In genomic region chr5:12896086-12896485, GRCh38 we compare ENCODE assay signal across 29 cellular contexts.
"Had no signal": no experiment of that assay in that cellular context is flagged by ENCODE, and none has a peak within 500 bp of the region (broad histone marks: within the 10 kb centered on the region; RNA-seq: fewer than 3 reads in every experiment).

No MANE protein-coding gene starts in this region.

- H3K9me3 ChIP-seq: stomach, suprapubic skin, testis, thoracic aorta, thyroid gland, tibial artery, tibial nerve, transverse colon, upper lobe of left lung, upper lobe of right lung, uterus, vagina had no signal

- H3K4me3 Mint-ChIP-seq: stimulated activated effector memory CD8-positive, alpha-beta T cell treated with anti-CD3 and anti-CD28 coated beads, Interleukin-12 subunit alpha, Interleukin-12 subunit beta, amount 100 ng/mL, for 72 hours; stimulated activated memory B cell treated with anti-CD40 and anti-IgM and Interleukin-4, amounts not matched to agents 10 μg/mL and 1 μg/mL and 100 μg/mL, for 72 hours; stimulated activated naive B cell treated with anti-CD40 and anti-IgM and Interleukin-4, amounts not matched to agents 10 μg/mL and 1 μg/mL and 100 μg/mL, for 72 hours; stimulated activated naive CD8-positive, alpha-beta T cell treated with anti-CD3 and anti-CD28 coated beads, Interleukin-15, amount 100 ng/mL, for 72 hours; stimulated activated naive CD8-positive, alpha-beta T cell treated with anti-CD3 and anti-CD28 coated beads, Interleukin-15, Interleukin-2, amounts not matched to agents 100 ng/mL and 50 ng/mL, for 24 hours; type B pancreatic cell had no signal

- H3K4me1 Mint-ChIP-seq: stimulated activated effector memory CD8-positive, alpha-beta T cell treated with anti-CD3 and anti-CD28 coated beads, Interleukin-12 subunit alpha, Interleukin-12 subunit beta, amount 100 ng/mL, for 72 hours; stimulated activated memory B cell treated with anti-CD40 and anti-IgM and Interleukin-4, amounts not matched to agents 10 μg/mL and 1 μg/mL and 100 μg/mL, for 72 hours; stimulated activated naive B cell treated with anti-CD40 and anti-IgM and Interleukin-4, amounts not matched to agents 10 μg/mL and 1 μg/mL and 100 μg/mL, for 72 hours; stimulated activated naive CD8-positive, alpha-beta T cell treated with anti-CD3 and anti-CD28 coated beads, Interleukin-15, amount 100 ng/mL, for 72 hours had no signal

- H3K4me1 ChIP-seq: stomach, suprapubic skin, testis, thyroid gland, tibial artery, tibial nerve, transverse colon, upper lobe of left lung, upper lobe of right lung, uterus, vagina had no signal

- H3K9me3 Mint-ChIP-seq: type B pancreatic cell had no signal

- H3K27ac ChIP-seq: stomach, suprapubic skin, testis, thoracic aorta, thyroid gland, tibial artery, tibial nerve, transverse colon, upper lobe of left lung, upper lobe of right lung, uterus, vagina had no signal

- H3K36me3 Mint-ChIP-seq: stimulated activated effector memory CD8-positive, alpha-beta T cell treated with anti-CD3 and anti-CD28 coated beads, Interleukin-12 subunit alpha, Interleukin-12 subunit beta, amount 100 ng/mL, for 72 hours; stimulated activated memory B cell treated with anti-CD40 and anti-IgM and Interleukin-4, amounts not matched to agents 10 μg/mL and 1 μg/mL and 100 μg/mL, for 72 hours; stimulated activated naive B cell treated with anti-CD40 and anti-IgM and Interleukin-4, amounts not matched to agents 10 μg/mL and 1 μg/mL and 100 μg/mL, for 72 hours; type B pancreatic cell had no signal

- H3K4me3 ChIP-seq: stomach, suprapubic skin, testis, thoracic aorta, thyroid gland, tibial artery, tibial nerve, transverse colon, upper lobe of left lung, upper lobe of right lung, uterus, vagina had no signal

- DNase-seq: stimulated activated CD4-positive, alpha-beta T cell treated with anti-CD3 and anti-CD28 coated beads, Interleukin-2, amount 100 ng/mL, for 48 hours; stimulated activated CD4-positive, alpha-beta T cell treated with anti-CD3 and anti-CD28 coated beads, Interleukin-4, amount 100 ng/mL, for 1 hour; stimulated activated CD4-positive, alpha-beta T cell treated with anti-CD3 and anti-CD28 coated beads, Interleukin-4, amount 100 ng/mL, for 24 hours; stimulated activated CD4-positive, alpha-beta T cell treated with anti-CD3 and anti-CD28 coated beads, Interleukin-4, amount 100 ng/mL, for 4 hours; stimulated activated CD8-positive, alpha-beta memory T cell treated with anti-CD3 and anti-CD28 coated beads, Interleukin-4, amount 100 ng/mL, for 48 hours; stimulated activated naive B cell treated with anti-CD40 and anti-IgM and Interleukin-4, amounts not matched to agents 10 μg/mL and 1 μg/mL and 100 μg/mL, for 72 hours; stimulated activated naive CD4-positive, alpha-beta T cell; stimulated activated naive CD4-positive, alpha-beta T cell treated with Interleukin-2 at 50 U/mL for 16 hours; stimulated activated naive CD8-positive, alpha-beta T cell treated with anti-CD3 and anti-CD28 coated beads, Interleukin-15, amount 100 ng/mL, for 72 hours; stimulated activated naive CD8-positive, alpha-beta T cell treated with anti-CD3 and anti-CD28 coated beads, Interleukin-15, Interleukin-2, amounts not matched to agents 100 U/mL and 50 U/mL, for 24 hours; stomach; substantia nigra; testis; thyroid gland; tibial artery; transverse colon; trophoblast cell; upper lobe of left lung; upper lobe of right lung; uterus had no signal

- H3K36me3 ChIP-seq: stomach, suprapubic skin, thoracic aorta, thyroid gland, tibial artery, tibial nerve, transverse colon, upper lobe of left lung, upper lobe of right lung, uterus, vagina had no signal

- H3K27me3 Mint-ChIP-seq: stimulated activated memory B cell treated with anti-CD40 and anti-IgM and Interleukin-4, amounts not matched to agents 10 μg/mL and 1 μg/mL and 100 μg/mL, for 72 hours; stimulated activated naive B cell treated with anti-CD40 and anti-IgM and Interleukin-4, amounts not matched to agents 10 μg/mL and 1 μg/mL and 100 μg/mL, for 72 hours; stimulated activated naive CD8-positive, alpha-beta T cell treated with anti-CD3 and anti-CD28 coated beads, Interleukin-15, amount 100 ng/mL, for 72 hours; stimulated activated naive CD8-positive, alpha-beta T cell treated with anti-CD3 and anti-CD28 coated beads, Interleukin-15, Interleukin-2, amounts not matched to agents 100 ng/mL and 50 ng/mL, for 24 hours; type B pancreatic cell had no signal

- H3K27ac Mint-ChIP-seq: stimulated activated effector memory CD8-positive, alpha-beta T cell treated with anti-CD3 and anti-CD28 coated beads, Interleukin-12 subunit alpha, Interleukin-12 subunit beta, amount 100 ng/mL, for 72 hours; stimulated activated memory B cell treated with anti-CD40 and anti-IgM and Interleukin-4, amounts not matched to agents 10 μg/mL and 1 μg/mL and 100 μg/mL, for 72 hours; stimulated activated naive B cell treated with anti-CD40 and anti-IgM and Interleukin-4, amounts not matched to agents 10 μg/mL and 1 μg/mL and 100 μg/mL, for 72 hours; stimulated activated naive CD8-positive, alpha-beta T cell treated with anti-CD3 and anti-CD28 coated beads, Interleukin-15, amount 100 ng/mL, for 72 hours; stimulated activated naive CD8-positive, alpha-beta T cell treated with anti-CD3 and anti-CD28 coated beads, Interleukin-15, Interleukin-2, amounts not matched to agents 100 ng/mL and 50 ng/mL, for 24 hours; type B pancreatic cell had no signal

- H3K27me3 ChIP-seq: stomach, suprapubic skin, testis, thyroid gland, tibial artery, tibial nerve, transverse colon, upper lobe of left lung, upper lobe of right lung, uterus, vagina had no signal

- FAIRE-seq: urothelium cell line had no signal
